Comparison of ENCODE assay signal across 17 cellular contexts in the genomic region with DNA sequence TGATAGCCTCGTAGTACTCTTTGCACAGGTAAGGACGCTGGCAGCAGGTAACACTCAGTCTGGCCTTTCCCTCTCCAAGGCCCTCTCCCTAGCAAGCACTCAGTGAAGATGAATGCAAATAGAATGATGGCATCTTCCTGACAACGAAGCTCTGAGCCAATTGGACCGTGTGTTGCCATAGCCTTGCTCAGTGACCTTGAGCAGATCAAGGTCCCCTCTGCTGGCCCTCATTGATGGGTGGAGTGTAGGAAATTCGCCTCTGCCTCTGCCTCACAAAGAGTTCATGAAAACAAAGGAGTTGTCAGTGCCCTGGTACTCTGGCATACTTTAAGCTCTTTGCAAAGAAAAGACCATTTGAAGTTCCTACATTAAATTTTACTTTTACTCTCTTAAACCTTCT.
"Had no signal": no experiment of that assay in that cellular context is flagged by ENCODE, and none has a peak within 500 bp of the region (broad histone marks: within the 10 kb centered on the region; RNA-seq: fewer than 3 reads in every experiment).

No MANE protein-coding gene starts in this region.

- H3K36me3 ChIP-seq: brain microvascular endothelial cell, neural progenitor cell had no signal

- H3K27me3 Mint-ChIP-seq: activated CD4-positive, alpha-beta T cell treated with anti-CD3 and anti-CD28 coated beads for 36 hours; activated CD8-positive, alpha-beta T cell treated with anti-CD3 and anti-CD28 coated beads for 36 hours; stimulated activated naive CD8-positive, alpha-beta T cell treated with anti-CD3 and anti-CD28 coated beads, Interleukin-15, Interleukin-2, amounts not matched to agents 100 ng/mL and 50 ng/mL, for 24 hours had no signal

- H3K9ac ChIP-seq: neural progenitor cell, parathyroid adenoma had no signal

- H3K4me2 ChIP-seq: neural progenitor cell had no signal

- DNase-seq: activated CD4-positive, alpha-beta T cell treated with anti-CD3 and anti-CD28 coated beads for 36 hours; activated CD8-positive, alpha-beta T cell treated with anti-CD3 and anti-CD28 coated beads for 36 hours; activated naive CD4-positive, alpha-beta T cell treated with anti-CD3 and anti-CD28 coated beads for 36 hours; activated T-cell treated with anti-CD3 and anti-CD28 coated beads, Interleukin-2, amount 50 U/mL, for 1 hour; aorta; cerebellar nuclear complex; effector CD4-positive, alpha-beta T cell; left colon had no signal

- H3K4me3 ChIP-seq: gastroesophageal sphincter, neural progenitor cell, SK-N-MC, tibial nerve had no signal

- H3K9me3 ChIP-seq: gastroesophageal sphincter, tibial nerve had no signal

- H3K4me1 ChIP-seq: gastroesophageal sphincter, parathyroid adenoma, tibial nerve had no signal

- H3K79me2 ChIP-seq: parathyroid adenoma had no signal

- H3K4me3 Mint-ChIP-seq: activated CD4-positive, alpha-beta T cell treated with anti-CD3 and anti-CD28 coated beads for 36 hours; activated CD8-positive, alpha-beta T cell treated with anti-CD3 and anti-CD28 coated beads for 36 hours; activated naive CD4-positive, alpha-beta T cell treated with anti-CD3 and anti-CD28 coated beads for 36 hours; stimulated activated naive CD8-positive, alpha-beta T cell treated with anti-CD3 and anti-CD28 coated beads, Interleukin-15, Interleukin-2, amounts not matched to agents 100 ng/mL and 50 ng/mL, for 24 hours; T-helper 2 cell treated with Interferon-gamma antibody and Interleukin-4, amounts not matched to agents 5 μg/mL and 100 μg/mL, for 36 hours had no signal

- H3K27ac ChIP-seq: brain microvascular endothelial cell, gastroesophageal sphincter, neural progenitor cell, parathyroid adenoma, SK-N-MC, tibial nerve had no signal

- H3K9me3 Mint-ChIP-seq: activated CD8-positive, alpha-beta T cell treated with anti-CD3 and anti-CD28 coated beads for 36 hours; activated naive CD4-positive, alpha-beta T cell treated with anti-CD3 and anti-CD28 coated beads for 36 hours; neural progenitor cell; stimulated activated naive CD8-positive, alpha-beta T cell treated with anti-CD3 and anti-CD28 coated beads, Interleukin-15, Interleukin-2, amounts not matched to agents 100 ng/mL and 50 ng/mL, for 24 hours; T-helper 2 cell treated with Interferon-gamma antibody and Interleukin-4, amounts not matched to agents 5 μg/mL and 100 μg/mL, for 36 hours; WTC11 had no signal

- ATAC-seq: activated CD4-positive, alpha-beta T cell treated with anti-CD3 and anti-CD28 coated beads for 36 hours; activated CD8-positive, alpha-beta T cell treated with anti-CD3 and anti-CD28 coated beads for 36 hours; gastroesophageal sphincter; left colon; WTC11 had no signal

- H3K27me3 ChIP-seq: brain microvascular endothelial cell, gastroesophageal sphincter, tibial nerve had no signal

- H2AFZ ChIP-seq: neural progenitor cell, parathyroid adenoma had no signal

- H3K27ac Mint-ChIP-seq: activated CD8-positive, alpha-beta T cell treated with anti-CD3 and anti-CD28 coated beads for 36 hours; activated naive CD4-positive, alpha-beta T cell treated with anti-CD3 and anti-CD28 coated beads for 36 hours; neural progenitor cell; stimulated activated naive CD8-positive, alpha-beta T cell treated with anti-CD3 and anti-CD28 coated beads, Interleukin-15, Interleukin-2, amounts not matched to agents 100 ng/mL and 50 ng/mL, for 24 hours; T-helper 2 cell treated with Interferon-gamma antibody and Interleukin-4, amounts not matched to agents 5 μg/mL and 100 μg/mL, for 36 hours; WTC11 had no signal
